In the genomic region with DNA sequence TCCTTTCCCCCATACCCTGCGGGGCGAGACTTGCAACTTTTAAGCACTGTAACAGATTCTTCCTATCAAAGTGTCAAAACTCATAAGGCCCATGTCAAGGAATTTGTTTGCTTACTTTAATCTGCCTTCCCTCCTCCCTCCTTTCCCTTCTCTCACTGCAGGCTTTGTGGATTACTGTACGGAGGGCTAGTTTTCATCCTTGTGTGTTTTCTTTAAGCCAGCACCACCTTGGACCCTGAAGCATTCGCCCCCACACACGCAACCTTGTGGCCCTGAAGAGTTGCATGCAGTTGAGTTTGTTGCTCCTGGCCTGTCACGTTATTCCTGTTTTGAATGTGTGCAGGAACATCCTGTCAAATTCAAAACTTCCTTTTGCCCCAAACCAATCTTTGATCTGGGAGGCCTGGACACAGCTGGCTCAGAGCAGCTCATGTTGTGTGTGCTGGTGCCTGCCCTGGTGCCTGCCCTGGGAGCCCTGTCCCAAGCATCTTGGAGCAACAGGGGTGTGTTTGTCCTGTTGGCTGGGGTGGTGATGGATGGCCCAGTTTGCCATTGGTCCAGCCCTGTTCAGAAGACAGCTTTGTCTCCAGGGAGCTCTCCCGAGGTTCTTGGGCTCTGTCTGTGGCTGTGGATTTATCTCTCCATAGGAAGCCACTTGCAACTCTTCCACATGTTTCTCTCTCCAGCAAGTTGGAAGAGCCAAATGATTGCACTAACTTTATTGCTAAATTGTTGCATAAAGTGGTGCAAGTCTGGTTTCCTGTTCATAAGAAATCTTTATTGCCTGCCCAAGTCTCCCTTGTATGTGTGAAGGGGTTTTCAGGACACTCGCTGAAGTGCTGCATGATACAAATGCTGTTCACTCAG, we compare ENCODE assay signal across 14 cellular contexts.
DNase-seq lines count a peak whose midpoint lies in the region; ATAC-seq and TF ChIP-seq lines count a peak whose summit lies in the region.
"Had no signal": no experiment of that assay in that cellular context is flagged by ENCODE, and none has a peak within 500 bp of the region (broad histone marks: within the 10 kb centered on the region; RNA-seq: fewer than 3 reads in every experiment).

No MANE protein-coding gene starts in this region.

- H3K27me3 ChIP-seq in right atrium auricular region (no peaks in the 10 kb centered on the region), body of pancreas (no peaks in the 10 kb centered on the region)
- H3K27me3 ChIP-seq: Peyer's patch had no signal

- intact Hi-C loops in left ventricle myocardium superior (cut with micrococcal nuclease) (no loop called here), body of pancreas (cut with DNase I) (no loop called here), mucosa of descending colon (cut with DNase I, micrococcal nuclease) (no loop called here)

- H3K36me3 ChIP-seq in right atrium auricular region (no peaks in the 10 kb centered on the region), body of pancreas (replicated peaks in 1 of 2; ENCODE audit: insufficient read depth in 1 of 2, low read depth in 2 of 2) (no peaks in the 10 kb centered on the region), mucosa of descending colon (ENCODE audit: low read depth) (no peaks in the 10 kb centered on the region)
- H3K36me3 ChIP-seq: Peyer's patch had no signal

- TF ChIP-seq CTCF in right atrium auricular region (IDR thresholded peaks at IDR 0.05) (no peak), body of pancreas (IDR thresholded peaks at IDR 0.05) (no peak), mucosa of descending colon (IDR thresholded peaks at IDR 0.05) (no peak)

- DNase-seq in left ventricle myocardium superior, result no peak
- no peak for DNase-seq in right atrium auricular region (ENCODE audit: low spot score)
- DNase-seq in body of pancreas, result no peak
- DNase-seq in mucosa of descending colon, result peak in 1 of 3 donors; percentile 54
- DNase-seq in COR-L47 (lab: John Stamatoyannopoulos, UW), result no peak
- no peak for DNase-seq in stimulated activated CD4-positive, alpha-beta T cell treated with anti-CD3 and anti-CD28 coated beads, Interleukin-15, amount 100 ng/mL, for 24 hours
- no peak for DNase-seq in NCI-H748 treated with DMSO at 0.1 percent for 48 hours (lab: John Stamatoyannopoulos, UW)
- DNase-seq in NCI-H2081 (lab: John Stamatoyannopoulos, UW), result no peak
- DNase-seq: activated CD4-positive, alpha-beta T cell treated with anti-CD3 and anti-CD28 coated beads, Interleukin-2, amount 50 U/mL, for 4 hours; activated naive CD4-positive, alpha-beta T cell treated with anti-CD3 and anti-CD28 coated beads, Interleukin-2, amount 10 ng/mL, durations not matched to agents 7 days and 5 days; naive thymus-derived CD8-positive, alpha-beta T cell; NCI-H2081 treated with DMSO at 0.1 percent for 48 hours; NCI-H524 treated with DMSO at 0.1 percent for 48 hours; Peyer's patch had no signal

- WGBS in body of pancreas, 2 donors, result 63 to 72% methylated on average over 8 of the region's 8 CpGs

- H3K4me1 ChIP-seq in right atrium auricular region (no peaks in the 10 kb centered on the region), body of pancreas (peaks cover 9% of the 10 kb centered on the region), mucosa of descending colon (ENCODE audit: low read depth) (no peaks in the 10 kb centered on the region)
- H3K4me1 ChIP-seq: Peyer's patch had no signal

- no peaks in the 10 kb centered on the region for H3K9me3 ChIP-seq in right atrium auricular region
- no peaks in the 10 kb centered on the region for H3K9me3 ChIP-seq in body of pancreas
- no peaks in the 10 kb centered on the region for H3K9me3 ChIP-seq in mucosa of descending colon
- H3K9me3 ChIP-seq: Peyer's patch had no signal

- TF ChIP-seq POLR2A in body of pancreas (IDR thresholded peaks at IDR 0.05), result no peak

- H3K4me3 ChIP-seq in right atrium auricular region (no peak overlapping the region), body of pancreas (no peak overlapping the region), mucosa of descending colon (no peak overlapping the region)
- H3K4me3 ChIP-seq: Peyer's patch had no signal

- H3K27ac ChIP-seq in right atrium auricular region, result no peak overlapping the region
- H3K27ac ChIP-seq in body of pancreas, result no peak overlapping the region
- H3K27ac ChIP-seq: Peyer's patch had no signal

- ATAC-seq in left ventricle myocardium superior, result peak; percentile 51
- peak; percentile 35 for ATAC-seq in body of pancreas
- ATAC-seq in mucosa of descending colon, result peak; percentile 22
- ATAC-seq: naive thymus-derived CD8-positive, alpha-beta T cell had no signal
